ENCODE assay signal across 11 cellular contexts in the genomic region with DNA sequence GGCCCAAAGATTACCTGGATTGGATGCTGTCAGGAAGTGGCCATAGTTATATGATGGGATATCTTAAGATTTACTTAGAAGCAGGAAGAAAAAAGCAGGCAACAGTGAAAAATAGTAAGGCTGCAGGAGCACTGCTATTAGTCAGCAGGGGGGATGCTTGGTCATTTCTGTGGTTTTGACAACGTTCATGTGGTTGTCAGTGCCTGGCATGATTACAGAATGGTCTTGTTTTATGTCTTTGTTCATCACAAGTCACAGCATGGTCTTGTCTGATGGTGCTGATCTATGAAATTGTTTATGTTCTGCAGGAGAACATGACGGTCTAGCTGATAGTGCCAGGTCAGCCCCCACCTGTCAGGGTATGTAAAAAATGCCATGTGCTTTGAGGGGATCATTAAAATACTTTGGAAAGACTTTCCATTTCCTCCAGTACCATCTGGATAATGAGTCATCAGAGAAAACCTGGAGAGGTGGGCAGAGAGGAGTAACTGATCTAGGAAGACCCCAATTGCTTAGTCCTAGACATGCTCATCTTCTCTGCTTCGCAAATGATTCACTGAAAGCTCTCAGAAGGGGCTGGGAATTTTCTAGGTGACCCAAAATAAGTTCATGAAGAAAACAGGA. TPM values are rescaled to one million over a fixed set of nuclear protein-coding genes. Genes with fewer than 3 reads are reported as not detected.
DNase-seq lines count a peak whose midpoint lies in the region; ATAC-seq and TF ChIP-seq lines count a peak whose summit lies in the region.
"Had no signal": no experiment of that assay in that cellular context is flagged by ENCODE, and none has a peak within 500 bp of the region (broad histone marks: within the 10 kb centered on the region; RNA-seq: fewer than 3 reads in every experiment).

No MANE protein-coding gene starts in this region.

- 56 to 77% (median 70%) methylated on average over 3 of the region's 3 CpGs for WGBS in heart left ventricle, 4 donors

- no peak overlapping the region for H3K4me3 Mint-ChIP-seq in activated CD8-positive, alpha-beta T cell treated with anti-CD3 and anti-CD28 coated beads, Interleukin-2, amount 10 ng/mL, durations not matched to agents 7 days and 5 days
- H3K4me3 Mint-ChIP-seq: B cell had no signal

- peaks cover 22% of the 10 kb centered on the region for H3K4me1 Mint-ChIP-seq in activated CD8-positive, alpha-beta T cell treated with anti-CD3 and anti-CD28 coated beads, Interleukin-2, amount 10 ng/mL, durations not matched to agents 7 days and 5 days (ENCODE audit: low read depth)
- H3K4me1 Mint-ChIP-seq: B cell had no signal

- intact Hi-C loops in heart left ventricle (cut with DNase I): no loop called here

- no peak overlapping the region for H3K27ac Mint-ChIP-seq in activated CD8-positive, alpha-beta T cell treated with anti-CD3 and anti-CD28 coated beads, Interleukin-2, amount 10 ng/mL, durations not matched to agents 7 days and 5 days
- H3K27ac Mint-ChIP-seq: B cell had no signal

- ATAC-seq in HG03342 (IDR thresholded peaks at IDR 0.05; ENCODE audit: unreplicated experiment) (peak; percentile 69), heart left ventricle (no peak)
- peak; percentile 60 for ATAC-seq in activated CD8-positive, alpha-beta T cell treated with anti-CD3 and anti-CD28 coated beads, Interleukin-2, amount 10 ng/mL, durations not matched to agents 7 days and 5 days

- peaks cover 3% of the 10 kb centered on the region for H3K36me3 Mint-ChIP-seq in activated CD8-positive, alpha-beta T cell treated with anti-CD3 and anti-CD28 coated beads, Interleukin-2, amount 10 ng/mL, durations not matched to agents 7 days and 5 days (ENCODE audit: low read depth)

- H3K27me3 Mint-ChIP-seq in activated CD8-positive, alpha-beta T cell treated with anti-CD3 and anti-CD28 coated beads, Interleukin-2, amount 10 ng/mL, durations not matched to agents 7 days and 5 days (ENCODE audit: low read depth): no peaks in the 10 kb centered on the region
- H3K27me3 Mint-ChIP-seq: B cell had no signal

- H3K27me3 ChIP-seq in heart left ventricle: no peaks in the 10 kb centered on the region

- no peak for TF ChIP-seq CTCF in heart left ventricle (IDR thresholded peaks at IDR 0.05)

- peaks cover 0 to 14% (median 0%) of the 10 kb centered on the region in 12 donors for H3K4me1 ChIP-seq in heart left ventricle

- no peaks in the 10 kb centered on the region for H3K9me3 ChIP-seq in heart left ventricle

- TF ChIP-seq POLR2A in heart left ventricle (IDR thresholded peaks at IDR 0.05): no peak

- DNase-seq in activated CD4-positive, alpha-beta T cell treated with anti-CD3 and anti-CD28 coated beads for 48 hours: peak; percentile 44
- no peak for DNase-seq in activated CD4-positive, alpha-beta T cell treated with anti-CD3 and anti-CD28 coated beads, Interleukin-2, amount 50 U/mL, for 1 hour
- peak; percentile 58 for DNase-seq in activated CD8-positive, alpha-beta T cell treated with anti-CD3 and anti-CD28 coated beads, Interleukin-2, amount 10 ng/mL, durations not matched to agents 7 days and 5 days
- peak; percentile 87 for DNase-seq in smooth muscle cell of the brain vasculature (ENCODE audit: low read depth, low spot score)
- DNase-seq in pons (ENCODE audit: low spot score): no peak
- no peak for DNase-seq in NCI-H1417 treated with DMSO at 0.1 percent for 48 hours (lab: John Stamatoyannopoulos, UW)
- DNase-seq in heart left ventricle: no peak
- DNase-seq: islet precursor cell had no signal

- POLR2A ChIA-PET in activated CD8-positive, alpha-beta T cell treated with anti-CD3 and anti-CD28 coated beads, Interleukin-2, amount 10 ng/mL, durations not matched to agents 7 days and 5 days (lab: Charles Lee): no interaction called here

- H3K36me3 ChIP-seq in heart left ventricle: no peaks in the 10 kb centered on the region

- CTCF ChIA-PET in activated CD8-positive, alpha-beta T cell treated with anti-CD3 and anti-CD28 coated beads, Interleukin-2, amount 10 ng/mL, durations not matched to agents 7 days and 5 days (lab: Charles Lee): no interaction called here

- H3K4me3 ChIP-seq in heart left ventricle: no peak overlapping the region

- H3K27ac ChIP-seq in heart left ventricle: no peak overlapping the region

- no peaks in the 10 kb centered on the region for H3K9me3 Mint-ChIP-seq in activated CD8-positive, alpha-beta T cell treated with anti-CD3 and anti-CD28 coated beads, Interleukin-2, amount 10 ng/mL, durations not matched to agents 7 days and 5 days (ENCODE audit: insufficient read depth)

RNA-seq across cellular contexts. Expression of gene PLGRKT, which starts 48.5 kb away (rescaled TPM):
- total RNA-seq in activated CD8-positive, alpha-beta T cell treated with anti-CD3 and anti-CD28 coated beads, Interleukin-2, amount 10 ng/mL, durations not matched to agents 7 days and 5 days: 10 to 100 TPM; 30.5 to 30.7 TPM
- total RNA-seq in heart left ventricle: 10 to 100 TPM; 20.8 to 37.2 (median 31.0) TPM
- polyA plus RNA-seq in heart left ventricle: 10 to 100 TPM; 26.1 to 32.7 TPM

RNA-seq across cellular contexts. Expression of gene RLN1, which starts 49.5 kb away (rescaled TPM):
- total RNA-seq in activated CD8-positive, alpha-beta T cell treated with anti-CD3 and anti-CD28 coated beads, Interleukin-2, amount 10 ng/mL, durations not matched to agents 7 days and 5 days: 1 to 10 TPM; 1.3 to 1.5 TPM
- under 1 TPM in 2 of 9 donors, not detected in 7; 0.28 to 0.40 TPM for total RNA-seq in heart left ventricle
- polyA plus RNA-seq in heart left ventricle: under 1 TPM in 1 of 2 donors, not detected in 1; 0.18 TPM
- polyA plus RNA-seq: urinary bladder had no signal

Comparison
In these comparisons a context has a peak if more than half of its experiments do, and no peak if none do; other contexts are left out.
1. DNase-seq: peak in activated CD4-positive, alpha-beta T cell treated with anti-CD3 and anti-CD28 coated beads for 48 hours (single experiment), activated CD8-positive, alpha-beta T cell treated with anti-CD3 and anti-CD28 coated beads, Interleukin-2, amount 10 ng/mL, durations not matched to agents 7 days and 5 days (single experiment) and smooth muscle cell of the brain vasculature (single experiment); none in activated CD4-positive, alpha-beta T cell treated with anti-CD3 and anti-CD28 coated beads, Interleukin-2, amount 50 U/mL, for 1 hour (single experiment), pons (single experiment), NCI-H1417 treated with DMSO at 0.1 percent for 48 hours (single experiment) and heart left ventricle (0 of 5).
2. ATAC-seq: peak in HG03342 (single experiment) and activated CD8-positive, alpha-beta T cell treated with anti-CD3 and anti-CD28 coated beads, Interleukin-2, amount 10 ng/mL, durations not matched to agents 7 days and 5 days (single experiment); none in heart left ventricle (0 of 4).